Comparison of ENCODE assay signal across 22 cellular contexts in genomic region chr4:184575306-184575705, GRCh38.
DNase-seq lines count a peak whose midpoint lies in the region; ATAC-seq, FAIRE-seq and TF ChIP-seq lines count a peak whose summit lies in the region.
"Had no signal": no experiment of that assay in that cellular context is flagged by ENCODE, and none has a peak within 500 bp of the region (broad histone marks: within the 10 kb centered on the region; RNA-seq: fewer than 3 reads in every experiment).

No MANE protein-coding gene starts in this region.

- H4K5ac ChIP-seq in mesendoderm (ENCODE audit: low read length) = no peak overlapping the region

- H3K36me3 Mint-ChIP-seq in activated T-helper 2 cell treated with anti-CD3 and anti-CD28 coated beads, Interferon-gamma antibody, Interleukin-2, Interleukin-4, amounts not matched to agents 10 μg/mL and 5 μg/mL and 100 μg/mL, durations not matched to agents 14 hours and 24 hours and 36 hours (ENCODE audit: low read depth) = peaks cover 13% of the 10 kb centered on the region
- H3K36me3 Mint-ChIP-seq in type B pancreatic cell = no peaks in the 10 kb centered on the region

- no TSS peak for BruUV-seq in HepG2 (replicated peaks; lab: Mats Ljungman, UMichigan)

- no peak for TF ChIP-seq CTCF in HepG2 (CRISPR knock-in tag; IDR thresholded peaks at IDR 0.05)
- no peak for TF ChIP-seq CTCF in right lobe of liver (IDR thresholded peaks at IDR 0.05)
- 0 out of 2 replicates have a peak, but pooled peaks have one; percentile 2 for TF ChIP-seq CTCF in LNCaP clone FGC (IDR thresholded peaks at IDR 0.05; ENCODE audit: control insufficient read depth, extremely low read depth, insufficient read depth)
- peak; percentile 47 for TF ChIP-seq CTCF in type B pancreatic cell (conservative IDR thresholded peaks at IDR 0.05)

- no peak for TF ChIP-seq POLR2A in HepG2 (IDR thresholded peaks at IDR 0.05; ENCODE audit: insufficient read depth in 1 of 2, low read depth in 2 of 2, low read length in 2 of 2)
- TF ChIP-seq POLR2A in right lobe of liver (IDR thresholded peaks at IDR 0.05) = no peak

- H3K27ac Mint-ChIP-seq in activated T-helper 2 cell treated with anti-CD3 and anti-CD28 coated beads, Interferon-gamma antibody, Interleukin-2, Interleukin-4, amounts not matched to agents 10 μg/mL and 5 μg/mL and 100 μg/mL, durations not matched to agents 14 hours and 24 hours and 36 hours = peak overlapping the region; percentile 75
- H3K27ac Mint-ChIP-seq in type B pancreatic cell = no peak overlapping the region

- no peak overlapping the region for H3K27ac ChIP-seq in HepG2 (ENCODE audit: extremely low read length, insufficient read depth, low read length)
- H3K27ac ChIP-seq in right lobe of liver = no peak overlapping the region
- H3K27ac ChIP-seq in mesendoderm (ENCODE audit: low read depth, low read length) = no peak overlapping the region
- H3K27ac ChIP-seq: BLaER1, pancreas, Peyer's patch, upper lobe of left lung had no signal

- TF ChIP-seq RAD21 in HepG2 (CRISPR knock-in tag; IDR thresholded peaks at IDR 0.05) = no peak

- no peak overlapping the region for H2BK120ac ChIP-seq in mesendoderm (ENCODE audit: low read depth, low read length)

- in situ Hi-C loops in HepG2 (cut with HindIII; ENCODE audit: extremely low pct_ligation_motif_present, low pct_unique_long_range_greater_than_20kb) = no loop called here

- POLR2A ChIA-PET in HepG2 (lab: Yijun Ruan, JAX) = interaction anchor here (1.0 kb wide), 1 partner anchor 51 kb away, joined by 3 read pairs; no protein-coding TSS in a partner anchor

- H4K20me1 ChIP-seq in HepG2 (ENCODE audit: insufficient read depth, low read length) = no peaks in the 10 kb centered on the region
- H4K20me1 ChIP-seq: BLaER1 had no signal

- no peak for DNase-seq in HepG2 (ENCODE audit: low spot score)
- no peak for DNase-seq in right lobe of liver
- no peak for DNase-seq in LNCaP clone FGC (ENCODE audit: low read depth)
- no peak for DNase-seq in activated T-helper 2 cell treated with anti-CD3 and anti-CD28 coated beads, Interferon-gamma antibody, Interleukin-2, Interleukin-4, amounts not matched to agents 10 μg/mL and 5 μg/mL and 100 μg/mL, durations not matched to agents 14 hours and 24 hours and 36 hours (ENCODE audit: low spot score)
- DNase-seq in type B pancreatic cell (ENCODE audit: extremely low spot score, unreplicated experiment) = no peak
- DNase-seq in mesendoderm = no peak
- DNase-seq: hypothalamus; mammary epithelial cell; NCI-H1694 treated with DMSO at 0.1 percent for 48 hours; NCI-H226; pancreas; Peyer's patch; stimulated activated naive CD4-positive, alpha-beta T cell treated with Interleukin-2 at 50 U/mL for 16 hours; upper lobe of left lung had no signal

- H3K23ac ChIP-seq in mesendoderm (ENCODE audit: low read length) = no peak overlapping the region

- FAIRE-seq in HepG2 (lab: Jason Lieb, UNC) = no peak
- FAIRE-seq: bronchial epithelial cell, D721Med, frontal cortex, H54, keratinocyte, pancreas had no signal

- no peak overlapping the region for H2BK15ac ChIP-seq in mesendoderm (replicated peaks; ENCODE audit: low read depth)

- H3K4me2 ChIP-seq in HepG2 (ENCODE audit: low read depth, low read length) (no peak overlapping the region), mesendoderm (ENCODE audit: low read length) (no peak overlapping the region)
- H3K4me2 ChIP-seq: BLaER1 had no signal

- H3K79me2 ChIP-seq in HepG2 (ENCODE audit: insufficient read depth, low read length) = no peaks in the 10 kb centered on the region
- no peaks in the 10 kb centered on the region for H3K79me2 ChIP-seq in mesendoderm (ENCODE audit: control insufficient read depth, insufficient read depth, low read length)

- no peaks in the 10 kb centered on the region for H3K36me3 ChIP-seq in HepG2 (replicated peaks in 1 of 2; ENCODE audit: control insufficient read depth in 1 of 2, insufficient read depth in 2 of 2, low read length in 2 of 2)
- no peaks in the 10 kb centered on the region for H3K36me3 ChIP-seq in right lobe of liver
- H3K36me3 ChIP-seq in mesendoderm (ENCODE audit: control insufficient read depth, insufficient read depth, low read length) = no peaks in the 10 kb centered on the region
- H3K36me3 ChIP-seq: BLaER1, pancreas, Peyer's patch, upper lobe of left lung had no signal

- no peak overlapping the region for H3K9ac ChIP-seq in HepG2 (ENCODE audit: insufficient read depth, low read depth, low read length)
- no peak overlapping the region for H3K9ac ChIP-seq in mesendoderm (ENCODE audit: low read length)
- H3K9ac ChIP-seq: BLaER1 had no signal

- H3K9me3 ChIP-seq in HepG2 (ENCODE audit: low read length) = peaks cover under 1% of the 10 kb centered on the region; the same call in 1 of the 2 replicates
- no peaks in the 10 kb centered on the region for H3K9me3 ChIP-seq in right lobe of liver
- H3K9me3 ChIP-seq: pancreas, Peyer's patch, upper lobe of left lung had no signal

- CTCF ChIA-PET in HepG2 (lab: Yijun Ruan, JAX; ENCODE audit: low intra/inter-chr PET ratio, low total read pairs) = no interaction called here

- H3K18ac ChIP-seq in mesendoderm (ENCODE audit: low read length) = no peak overlapping the region

- H3K27me3 ChIP-seq in HepG2 (ENCODE audit: control insufficient read depth in 1 of 2, insufficient read depth in 2 of 2, low read length in 2 of 2) = no peaks in the 10 kb centered on the region
- no peaks in the 10 kb centered on the region for H3K27me3 ChIP-seq in right lobe of liver
- no peaks in the 10 kb centered on the region for H3K27me3 ChIP-seq in mesendoderm (ENCODE audit: insufficient read depth, low read length, poor library complexity)
- H3K27me3 ChIP-seq: BLaER1, pancreas, Peyer's patch, upper lobe of left lung had no signal

- ATAC-seq in HepG2 = peak; percentile 29; the same call in 1 of the 3 replicates
- ATAC-seq in right lobe of liver = no peak
- no peak for ATAC-seq in GM21423 (IDR thresholded peaks at IDR 0.05; ENCODE audit: unreplicated experiment)
- ATAC-seq: pancreas, sciatic nerve had no signal

- H2AK5ac ChIP-seq in mesendoderm (ENCODE audit: low read length) = no peak overlapping the region

- H3K4me3 ChIP-seq in HepG2 (replicated peaks in 1 of 3; ENCODE audit: insufficient read depth in 1 of 3, low read depth in 2 of 3, low read length in 3 of 3) (no peak overlapping the region), right lobe of liver (no peak overlapping the region), LNCaP clone FGC (ENCODE audit: low read depth, low read length) (no peak overlapping the region), mesendoderm (ENCODE audit: low read length) (no peak overlapping the region)
- H3K4me3 ChIP-seq: BLaER1, pancreas, Peyer's patch, upper lobe of left lung had no signal

- H3K56ac ChIP-seq in mesendoderm (ENCODE audit: low read length) = no peak overlapping the region

- 18% methylated on average over 1 of the region's 1 CpG for WGBS in HepG2 (ENCODE audit: low lambda C conversion rate)
- 25% methylated on average over 1 of the region's 1 CpG for WGBS in right lobe of liver (ENCODE audit: insufficient coverage, low coverage, low lambda C conversion rate, missing lambda C conversion rate)
- WGBS in mesendoderm (ENCODE audit: extremely low coverage, insufficient coverage, low lambda C conversion rate) = no CpG with 5 or more reads among the region's 1 CpG

- H3K27me3 Mint-ChIP-seq in activated T-helper 2 cell treated with anti-CD3 and anti-CD28 coated beads, Interferon-gamma antibody, Interleukin-2, Interleukin-4, amounts not matched to agents 10 μg/mL and 5 μg/mL and 100 μg/mL, durations not matched to agents 14 hours and 24 hours and 36 hours (ENCODE audit: low read depth) = no peaks in the 10 kb centered on the region
- H3K27me3 Mint-ChIP-seq in type B pancreatic cell = no peaks in the 10 kb centered on the region

- H3K9me3 Mint-ChIP-seq in activated T-helper 2 cell treated with anti-CD3 and anti-CD28 coated beads, Interferon-gamma antibody, Interleukin-2, Interleukin-4, amounts not matched to agents 10 μg/mL and 5 μg/mL and 100 μg/mL, durations not matched to agents 14 hours and 24 hours and 36 hours = peaks cover 15% of the 10 kb centered on the region
- H3K9me3 Mint-ChIP-seq in type B pancreatic cell = no peaks in the 10 kb centered on the region

- H2AFZ ChIP-seq in HepG2 (ENCODE audit: low read length) = no peak overlapping the region

- no peak for TF ChIP-seq EP300 in HepG2 (IDR thresholded peaks at IDR 0.05; ENCODE audit: low read depth in 2 of 2, low read length in 2 of 2)
- TF ChIP-seq EP300 in HepG2 (CRISPR knock-in tag; IDR thresholded peaks at IDR 0.05; ENCODE audit: borderline replicate concordance) = no peak

- no peaks in the 10 kb centered on the region for H3K4me1 ChIP-seq in HepG2 (ENCODE audit: insufficient read depth, low read length)
- no peaks in the 10 kb centered on the region for H3K4me1 ChIP-seq in right lobe of liver
- H3K4me1 ChIP-seq in mesendoderm (ENCODE audit: control insufficient read depth, low read depth, low read length) = no peaks in the 10 kb centered on the region
- H3K4me1 ChIP-seq: BLaER1, pancreas, Peyer's patch, upper lobe of left lung had no signal

- peaks cover 18% of the 10 kb centered on the region for H3K4me1 Mint-ChIP-seq in activated T-helper 2 cell treated with anti-CD3 and anti-CD28 coated beads, Interferon-gamma antibody, Interleukin-2, Interleukin-4, amounts not matched to agents 10 μg/mL and 5 μg/mL and 100 μg/mL, durations not matched to agents 14 hours and 24 hours and 36 hours (ENCODE audit: low read depth)
- no peaks in the 10 kb centered on the region for H3K4me1 Mint-ChIP-seq in type B pancreatic cell (ENCODE audit: unreplicated experiment)

- H4K8ac ChIP-seq in mesendoderm (ENCODE audit: low read depth, low read length) = no peak overlapping the region

- H3K79me1 ChIP-seq in mesendoderm (ENCODE audit: low read length) = no peaks in the 10 kb centered on the region

- H3K4me3 Mint-ChIP-seq in activated T-helper 2 cell treated with anti-CD3 and anti-CD28 coated beads, Interferon-gamma antibody, Interleukin-2, Interleukin-4, amounts not matched to agents 10 μg/mL and 5 μg/mL and 100 μg/mL, durations not matched to agents 14 hours and 24 hours and 36 hours (ENCODE audit: low read depth) = no peak overlapping the region
- no peak overlapping the region for H3K4me3 Mint-ChIP-seq in type B pancreatic cell

- no peak overlapping the region for H2BK5ac ChIP-seq in mesendoderm (ENCODE audit: low read length)

- no peak overlapping the region for H3K4ac ChIP-seq in mesendoderm (ENCODE audit: low read depth, low read length)

- intact Hi-C loops in HepG2 (cut with micrococcal nuclease; ENCODE audit: unreplicated experiment) (no loop called here), right lobe of liver (cut with DNase I) (no loop called here)
- intact Hi-C loops in activated T-helper 2 cell treated with anti-CD3 and anti-CD28 coated beads, Interferon-gamma antibody, Interleukin-2, Interleukin-4, amounts not matched to agents 10 μg/mL and 5 μg/mL and 100 μg/mL, durations not matched to agents 14 hours and 24 hours and 36 hours (cut with micrococcal nuclease) = loop anchor here (1.0 to 10.0 kb wide), 11 partner anchors 8 to 307 kb away; partner anchors contain the start of genes ACSL1, CASP3, CENPU and IRF2

TF ChIP-seq in HepG2, 621 proteins besides CTCF, POLR2A, EP300 and RAD21 (continues in another document):
- no peak for TF ChIP-seq CENPX (CRISPR knock-in tag; IDR thresholded peaks at IDR 0.05)
- TF ChIP-seq ZMAT3 (CRISPR knock-in tag; conservative IDR thresholded peaks at IDR 0.05) = no peak
- no peak for TF ChIP-seq JUND (CRISPR knock-in tag; IDR thresholded peaks at IDR 0.05)

Comparison
In these comparisons a context has a peak if more than half of its experiments do, and no peak if none do; other contexts are left out.
1. CTCF ChIP-seq: peak in LNCaP clone FGC (single experiment) and type B pancreatic cell (single experiment); none in HepG2 (single experiment) and right lobe of liver (0 of 4).